Comparison of ENCODE assay signal across 8 cellular contexts in genomic region chr19:44747739-44748425, GRCh38. TPM values are rescaled to one million over a fixed set of nuclear protein-coding genes. Genes with fewer than 3 reads are reported as not detected.
DNase-seq lines count a peak whose midpoint lies in the region; ATAC-seq and TF ChIP-seq lines count a peak whose summit lies in the region.

No MANE protein-coding gene starts in this region.

- peak overlapping the region; percentile 5 for H4K8ac ChIP-seq in trophoblast cell (ENCODE audit: low read depth, low read length)

- H4K12ac ChIP-seq in trophoblast cell (ENCODE audit: low read depth, low read length) = no peak overlapping the region

- H3F3A ChIP-seq in OCI-LY1 (ENCODE audit: insufficient read depth, low read length) = peaks cover 11% of the 10 kb centered on the region

- no peaks in the 10 kb centered on the region for H4K20me1 ChIP-seq in OCI-LY1 (ENCODE audit: insufficient read depth, low read length)

- H3K27ac ChIP-seq in OCI-LY1 (ENCODE audit: low read depth, low read length, poor library complexity, severe bottlenecking) = peak overlapping the region; percentile 86
- H3K27ac ChIP-seq in trophoblast cell (ENCODE audit: low read depth, low read length) = no peak overlapping the region

- peaks cover 53% of the 10 kb centered on the region for H3K4me1 ChIP-seq in OCI-LY1 (ENCODE audit: insufficient read depth, low read length, severe bottlenecking)
- H3K4me1 ChIP-seq in trophoblast cell (ENCODE audit: control insufficient read depth in 1 of 2, insufficient read depth in 2 of 2, low read length in 2 of 2) = peaks cover 4 to 5% of the 10 kb centered on the region in 2 experiments

- no peak overlapping the region for H3K4ac ChIP-seq in trophoblast cell (ENCODE audit: low read depth, low read length)

- H3K4me1 Mint-ChIP-seq in activated naive CD8-positive, alpha-beta T cell treated with anti-CD3 and anti-CD28 coated beads for 36 hours = peaks cover 52% of the 10 kb centered on the region

- no peaks in the 10 kb centered on the region for H3K9me3 Mint-ChIP-seq in activated naive CD8-positive, alpha-beta T cell treated with anti-CD3 and anti-CD28 coated beads for 36 hours

- peak overlapping the region; percentile 53 for H4K91ac ChIP-seq in trophoblast cell (ENCODE audit: low read depth, low read length)

- H3K36me3 Mint-ChIP-seq in activated naive CD8-positive, alpha-beta T cell treated with anti-CD3 and anti-CD28 coated beads for 36 hours = peaks cover 27% of the 10 kb centered on the region

- H3K4me3 Mint-ChIP-seq in activated naive CD8-positive, alpha-beta T cell treated with anti-CD3 and anti-CD28 coated beads for 36 hours = peak overlapping the region; percentile 85

- no peaks in the 10 kb centered on the region for H3K27me3 Mint-ChIP-seq in activated naive CD8-positive, alpha-beta T cell treated with anti-CD3 and anti-CD28 coated beads for 36 hours

- H3K4me3 ChIP-seq in OCI-LY1 (ENCODE audit: low read depth, low read length, poor library complexity, severe bottlenecking) (peak overlapping the region; percentile 84), trophoblast cell (ENCODE audit: low read depth, low read length) (no peak overlapping the region)

- H3K27me3 ChIP-seq in OCI-LY1 (ENCODE audit: insufficient read depth, low read length) = no peaks in the 10 kb centered on the region; the same call in 1 of the 2 replicates
- peaks cover 6% of the 10 kb centered on the region for H3K27me3 ChIP-seq in trophoblast cell (ENCODE audit: insufficient read depth, low read length)

- no peak overlapping the region for H2AK5ac ChIP-seq in trophoblast cell (ENCODE audit: low read length)

- H2AFZ ChIP-seq in OCI-LY1 (ENCODE audit: low read length) (no peak overlapping the region), trophoblast cell (ENCODE audit: insufficient read depth, low read length, poor library complexity) (peak overlapping the region; percentile 19)

- H3K36me3 ChIP-seq in OCI-LY1 (ENCODE audit: insufficient read depth, low read length) = peaks cover 6% of the 10 kb centered on the region; the same call in 1 of the 2 replicates
- no peaks in the 10 kb centered on the region for H3K36me3 ChIP-seq in trophoblast cell (ENCODE audit: control insufficient read depth in 1 of 2, insufficient read depth in 2 of 2, low read length in 2 of 2)

- WGBS in trophoblast cell (ENCODE audit: extremely low coverage, insufficient coverage, insufficient read length) = no CpG with 5 or more reads among the region's 26 CpGs

- H3K18ac ChIP-seq in trophoblast cell (ENCODE audit: low read length) = no peak overlapping the region

- H2BK120ac ChIP-seq in trophoblast cell (ENCODE audit: insufficient read depth, low read length, poor library complexity) = no peak overlapping the region

- H3K23ac ChIP-seq in trophoblast cell (ENCODE audit: low read length) = no peak overlapping the region

- no peak for TF ChIP-seq CTCF in OCI-LY1 (IDR thresholded peaks at IDR 0.05; ENCODE audit: low read length)

- H3K4me2 ChIP-seq in OCI-LY1 (ENCODE audit: low read length) (peak overlapping the region; percentile 80), trophoblast cell (ENCODE audit: low read length) (peak overlapping the region; percentile 80)

- H3K79me2 ChIP-seq in OCI-LY1 (ENCODE audit: insufficient read depth, low read length) (no peaks in the 10 kb centered on the region), trophoblast cell (ENCODE audit: control insufficient read depth, insufficient read depth, low read length, poor library complexity) (no peaks in the 10 kb centered on the region)

- no peaks in the 10 kb centered on the region for H3K9me2 ChIP-seq in OCI-LY1 (ENCODE audit: low read depth, low read length)

- ATAC-seq in HG02798 (IDR thresholded peaks at IDR 0.05; ENCODE audit: poor library complexity, unreplicated experiment) (peak; percentile 1), left cardiac atrium (peak; percentile 27 to 48), HG03097 (IDR thresholded peaks at IDR 0.05; ENCODE audit: low FRiP score, unreplicated experiment) (no peak)

- DNase-seq in ELF-1 (ENCODE audit: low read depth, low spot score) (peak; percentile 44), left cardiac atrium (peak; percentile 83), trophoblast cell (peak; percentile 40 to 68), NCI-H128 (lab: John Stamatoyannopoulos, UW; ENCODE audit: unreplicated experiment) (no peak)
- DNase-seq in activated naive CD8-positive, alpha-beta T cell treated with anti-CD3 and anti-CD28 coated beads for 36 hours = no peak

- H3K14ac ChIP-seq in trophoblast cell (ENCODE audit: low read length) = no peak overlapping the region

- peak overlapping the region; percentile 29 for H2BK5ac ChIP-seq in trophoblast cell (ENCODE audit: low read depth, low read length, poor library complexity)

- H3K27ac Mint-ChIP-seq in activated naive CD8-positive, alpha-beta T cell treated with anti-CD3 and anti-CD28 coated beads for 36 hours = peak overlapping the region; percentile 86

- no peaks in the 10 kb centered on the region for H3K9me3 ChIP-seq in OCI-LY1 (ENCODE audit: low read length)
- H3K9me3 ChIP-seq in trophoblast cell (ENCODE audit: insufficient read depth, low read depth, low read length) = peaks cover 6% of the 10 kb centered on the region

- no peaks in the 10 kb centered on the region for H3K79me1 ChIP-seq in trophoblast cell (ENCODE audit: low read length)

- intact Hi-C loops in left cardiac atrium (cut with DNase I) = no loop called here

- peak overlapping the region; percentile 65 for H3K9ac ChIP-seq in OCI-LY1 (ENCODE audit: low read length)
- no peak overlapping the region for H3K9ac ChIP-seq in trophoblast cell (ENCODE audit: low read length)

- H2BK12ac ChIP-seq in trophoblast cell (ENCODE audit: low read length) = no peak overlapping the region

RNA-seq across cellular contexts. Expression of gene BCL3, which starts 0.6 kb away (rescaled TPM):
- total RNA-seq in activated naive CD8-positive, alpha-beta T cell treated with anti-CD3 and anti-CD28 coated beads for 36 hours = 10 to 100 TPM; 19.0 to 23.8 TPM
- total RNA-seq in left cardiac atrium = 10 to 100 TPM; 22.6 to 65.0 TPM
- polyA plus RNA-seq in trophoblast cell (2013) = 1.7 and 2.0 TPM in 2 replicates

RNA-seq across cellular contexts. Expression of gene CBLC, which starts 29.8 kb away (rescaled TPM):
- not detected for total RNA-seq in activated naive CD8-positive, alpha-beta T cell treated with anti-CD3 and anti-CD28 coated beads for 36 hours
- not detected for total RNA-seq in left cardiac atrium
- polyA plus RNA-seq in trophoblast cell (2013) = 1.4 and 1.7 TPM in 2 replicates

RNA-seq across cellular contexts. Expression of gene CEACAM16, which starts 48.9 kb away (rescaled TPM):
- not detected for total RNA-seq in activated naive CD8-positive, alpha-beta T cell treated with anti-CD3 and anti-CD28 coated beads for 36 hours
- total RNA-seq in left cardiac atrium = not detected
- not detected in 2 replicates for polyA plus RNA-seq in trophoblast cell (2013)

Comparison
In these comparisons a context has a peak if more than half of its experiments do, and no peak if none do; other contexts are left out.
1. DNase-seq: peak in ELF-1 (single experiment), left cardiac atrium (single experiment) and trophoblast cell (2 of 2); none in activated naive CD8-positive, alpha-beta T cell treated with anti-CD3 and anti-CD28 coated beads for 36 hours (single experiment) and NCI-H128 (single experiment).